1 cellular context compared by ENCODE assay signal in the genomic region with DNA sequence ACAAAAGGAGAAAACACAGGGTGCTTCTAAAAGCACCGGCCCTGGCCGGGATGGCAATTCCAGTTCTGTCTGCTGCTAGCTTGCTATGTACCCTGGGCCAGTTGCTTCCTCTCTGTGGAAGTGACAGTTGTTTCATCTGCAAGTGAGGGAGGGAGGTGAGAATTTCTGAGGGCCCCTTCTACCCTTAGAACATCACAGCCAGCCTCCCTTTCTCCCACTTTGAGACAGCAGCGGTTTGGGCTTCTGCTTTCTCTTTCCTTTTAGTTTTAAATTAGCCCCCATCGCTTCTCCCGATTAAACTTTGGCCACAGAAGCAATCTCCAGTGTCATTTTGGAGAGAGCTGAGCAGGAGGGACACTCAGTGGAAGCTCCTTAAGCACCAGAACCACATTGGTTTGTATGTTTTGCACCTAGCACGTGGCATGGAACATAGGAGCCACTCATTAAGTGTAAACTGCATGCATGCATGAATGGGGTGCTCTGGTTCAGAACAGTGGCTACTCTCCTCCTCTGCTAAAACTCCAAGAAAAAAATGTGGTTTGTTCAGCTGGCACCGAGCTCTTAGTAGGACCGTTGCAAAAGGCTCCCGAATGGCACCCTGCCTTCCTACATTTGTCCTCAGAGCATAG.
A peak's percentile ranks its signal among the peaks of the same experiment; 100 is the strongest.
TF ChIP-seq lines count a peak whose summit lies in the region.

No MANE protein-coding gene starts in this region.

TF ChIP-seq in K562, 482 proteins besides CTCF, POLR2A, EP300 and RAD21:
- TF ChIP-seq, protein P1, sequence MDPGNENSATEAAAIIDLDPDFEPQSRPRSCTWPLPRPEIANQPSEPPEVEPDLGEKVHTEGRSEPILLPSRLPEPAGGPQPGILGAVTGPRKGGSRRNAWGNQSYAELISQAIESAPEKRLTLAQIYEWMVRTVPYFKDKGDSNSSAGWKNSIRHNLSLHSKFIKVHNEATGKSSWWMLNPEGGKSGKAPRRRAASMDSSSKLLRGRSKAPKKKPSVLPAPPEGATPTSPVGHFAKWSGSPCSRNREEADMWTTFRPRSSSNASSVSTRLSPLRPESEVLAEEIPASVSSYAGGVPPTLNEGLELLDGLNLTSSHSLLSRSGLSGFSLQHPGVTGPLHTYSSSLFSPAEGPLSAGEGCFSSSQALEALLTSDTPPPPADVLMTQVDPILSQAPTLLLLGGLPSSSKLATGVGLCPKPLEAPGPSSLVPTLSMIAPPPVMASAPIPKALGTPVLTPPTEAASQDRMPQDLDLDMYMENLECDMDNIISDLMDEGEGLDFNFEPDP (CRISPR knock-in tag; IDR thresholded peaks at IDR 0.05), result no peak
- TF ChIP-seq ZNF717 (CRISPR knock-in tag; IDR thresholded peaks at IDR 0.05) (no peak), BRCA1 (IDR thresholded peaks at IDR 0.05) (no peak), BRCA1 (CRISPR knock-in tag; IDR thresholded peaks at IDR 0.05) (no peak), SMARCC2 (IDR thresholded peaks at IDR 0.05; ENCODE audit: low read depth) (no peak), ZKSCAN1 (IDR thresholded peaks at IDR 0.05; ENCODE audit: low read depth, low read length) (0 out of 2 replicates have a peak, but pooled peaks have one; percentile 15), NCOA1 (IDR thresholded peaks at IDR 0.05; ENCODE audit: low read depth) (no peak), L3MBTL2 (IDR thresholded peaks at IDR 0.05) (0 out of 2 replicates have a peak, but pooled peaks have one; percentile 32), HNRNPK (IDR thresholded peaks at IDR 0.05; ENCODE audit: low read depth, low read length, poor library complexity, severe bottlenecking) (no peak)
- TF ChIP-seq, protein P2, sequence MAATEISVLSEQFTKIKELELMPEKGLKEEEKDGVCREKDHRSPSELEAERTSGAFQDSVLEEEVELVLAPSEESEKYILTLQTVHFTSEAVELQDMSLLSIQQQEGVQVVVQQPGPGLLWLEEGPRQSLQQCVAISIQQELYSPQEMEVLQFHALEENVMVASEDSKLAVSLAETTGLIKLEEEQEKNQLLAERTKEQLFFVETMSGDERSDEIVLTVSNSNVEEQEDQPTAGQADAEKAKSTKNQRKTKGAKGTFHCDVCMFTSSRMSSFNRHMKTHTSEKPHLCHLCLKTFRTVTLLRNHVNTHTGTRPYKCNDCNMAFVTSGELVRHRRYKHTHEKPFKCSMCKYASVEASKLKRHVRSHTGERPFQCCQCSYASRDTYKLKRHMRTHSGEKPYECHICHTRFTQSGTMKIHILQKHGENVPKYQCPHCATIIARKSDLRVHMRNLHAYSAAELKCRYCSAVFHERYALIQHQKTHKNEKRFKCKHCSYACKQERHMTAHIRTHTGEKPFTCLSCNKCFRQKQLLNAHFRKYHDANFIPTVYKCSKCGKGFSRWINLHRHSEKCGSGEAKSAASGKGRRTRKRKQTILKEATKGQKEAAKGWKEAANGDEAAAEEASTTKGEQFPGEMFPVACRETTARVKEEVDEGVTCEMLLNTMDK (IDR thresholded peaks at IDR 0.05; ENCODE audit: borderline replicate concordance, insufficient read depth, low read depth, low read length, poor library complexity, severe bottlenecking), result no peak
